ENCODE assay signal across 8 cellular contexts in genomic region chr4:26028793-26029511, GRCh38.
DNase-seq lines count a peak whose midpoint lies in the region; ATAC-seq, FAIRE-seq and TF ChIP-seq lines count a peak whose summit lies in the region.

No MANE protein-coding gene starts in this region.

- no peak overlapping the region for H3K4me3 Mint-ChIP-seq in neural crest cell

- TF ChIP-seq CTCF in neural crest cell (conservative IDR thresholded peaks at IDR 0.05) = peak; percentile 76

- TF ChIP-seq POLR2A in GM12891 (IDR thresholded peaks at IDR 0.05; ENCODE audit: low read depth, low read length) = no peak

- FAIRE-seq in GM12891 (lab: Jason Lieb, UNC) = peak; percentile 60

- H3K9me3 Mint-ChIP-seq in neural crest cell = no peaks in the 10 kb centered on the region

- H3K4me1 Mint-ChIP-seq in neural crest cell = peaks cover 30% of the 10 kb centered on the region

- H3K36me3 Mint-ChIP-seq in neural crest cell (ENCODE audit: low read depth) = no peaks in the 10 kb centered on the region

- peaks cover 12% of the 10 kb centered on the region for H3K27me3 Mint-ChIP-seq in neural crest cell (ENCODE audit: low read depth)

- peak; percentile 59 for DNase-seq in GM12891 (ENCODE audit: insufficient read length, low spot score)
- peak; percentile 63 for DNase-seq in NCI-H2227 (lab: John Stamatoyannopoulos, UW; ENCODE audit: unreplicated experiment)
- peak; percentile 74 for DNase-seq in activated T-cell treated with anti-CD3 and anti-CD28 coated beads for 24 hours (ENCODE audit: low read depth)
- DNase-seq in fibroblast of peridontal ligament (ENCODE audit: extremely low read depth) = peak; percentile 65
- DNase-seq in neural crest cell (ENCODE audit: low read depth, low spot score) = peak; percentile 76
- peak; percentile 50 for DNase-seq in superior temporal gyrus (ENCODE audit: extremely low spot score)
- no peak for DNase-seq in NCI-H146 treated with DMSO at 0.1 percent for 48 hours (lab: John Stamatoyannopoulos, UW; ENCODE audit: unreplicated experiment)

- ATAC-seq in HG02571 (IDR thresholded peaks at IDR 0.05; ENCODE audit: unreplicated experiment) = peak; percentile 82

- H3K27ac Mint-ChIP-seq in neural crest cell (ENCODE audit: unreplicated experiment) = no peak overlapping the region

TF ChIP-seq in GM12891, 5 proteins besides CTCF, POLR2A, EP300 and RAD21:
- no peak for TF ChIP-seq PAX5 (IDR thresholded peaks at IDR 0.05; ENCODE audit: insufficient read depth, low read length, severe bottlenecking)
- peak; percentile 28; the same call in 1 of the 2 replicates for TF ChIP-seq POU2F2 (IDR thresholded peaks at IDR 0.05; ENCODE audit: low read depth, low read length)
